25 cellular contexts compared by ENCODE assay signal in genomic region chr20:21181028-21181427, GRCh38.
"Had no signal": no experiment of that assay in that cellular context is flagged by ENCODE, and none has a peak within 500 bp of the region (broad histone marks: within the 10 kb centered on the region; RNA-seq: fewer than 3 reads in every experiment).

No MANE protein-coding gene starts in this region.

- H3K27ac ChIP-seq: brain microvascular endothelial cell, cardiac muscle cell, Peyer's patch, RWPE1, SJCRH30 had no signal

- H3K9me3 Mint-ChIP-seq: activated T-helper 17 cell treated with anti-CD3 and anti-CD28 coated beads, Interleukin-2, amount 50 U/mL, for 72 hours had no signal

- H3K4me3 ChIP-seq: cardiac muscle cell, Peyer's patch, SJCRH30 had no signal

- H3K9ac ChIP-seq: SK-N-SH had no signal

- DNase-seq: activated CD4-positive, alpha-beta memory T cell treated with anti-CD3 and anti-CD28 coated beads for 36 hours; activated CD4-positive, alpha-beta T cell treated with anti-CD3 and anti-CD28 coated beads, Interleukin-2, amount 10 ng/mL, durations not matched to agents 7 days and 5 days; activated CD4-positive, CD25-positive, alpha-beta regulatory T cell; activated CD8-positive, alpha-beta memory T cell treated with anti-CD3 and anti-CD28 coated beads for 24 hours; activated gamma-delta T cell; activated naive CD4-positive, alpha-beta T cell treated with anti-CD3 and anti-CD28 coated beads for 36 hours; activated T-cell treated with anti-CD3 and anti-CD28 coated beads for 4 hours; activated T-cell treated with anti-CD3 and anti-CD28 coated beads, Interleukin-2, amount 50 U/mL, for 48 hours; brain microvascular endothelial cell; MM.1S; NCI-H1105; NCI-H1436; NCI-H187 treated with DMSO at 0.1 percent for 48 hours; NCI-H2081 treated with DMSO at 0.1 percent for 48 hours; NCI-H446; NCI-H524; Peyer's patch; Right ventricle myocardium superior; SJCRH30; SK-N-SH had no signal

- H3K9me3 ChIP-seq: Peyer's patch, SJCRH30 had no signal

- H3K27me3 ChIP-seq: brain microvascular endothelial cell, cardiac muscle cell, SJCRH30 had no signal

- H3K4me1 Mint-ChIP-seq: activated T-helper 17 cell treated with anti-CD3 and anti-CD28 coated beads, Interleukin-2, amount 50 U/mL, for 72 hours had no signal

- H3K4me3 Mint-ChIP-seq: activated CD4-positive, alpha-beta memory T cell treated with anti-CD3 and anti-CD28 coated beads for 36 hours; activated CD4-positive, alpha-beta T cell treated with anti-CD3 and anti-CD28 coated beads, Interleukin-2, amount 10 ng/mL, durations not matched to agents 7 days and 5 days; activated naive CD4-positive, alpha-beta T cell treated with anti-CD3 and anti-CD28 coated beads for 36 hours; activated naive CD8-positive, alpha-beta T cell; activated T-helper 17 cell treated with anti-CD3 and anti-CD28 coated beads, Interleukin-2, amount 50 U/mL, for 72 hours; T-helper 1 cell treated with Interleukin-12 subunit alpha and Interleukin-12 subunit beta and Interleukin-4 antibody, amounts not matched to agents 30 μg/mL and 1 μg/mL, for 36 hours had no signal

- H3K36me3 ChIP-seq: brain microvascular endothelial cell, cardiac muscle cell, Peyer's patch, SJCRH30 had no signal

- H3K27ac Mint-ChIP-seq: activated CD4-positive, alpha-beta memory T cell treated with anti-CD3 and anti-CD28 coated beads for 36 hours; activated CD4-positive, alpha-beta T cell treated with anti-CD3 and anti-CD28 coated beads, Interleukin-2, amount 10 ng/mL, durations not matched to agents 7 days and 5 days; activated naive CD4-positive, alpha-beta T cell treated with anti-CD3 and anti-CD28 coated beads for 36 hours; activated naive CD8-positive, alpha-beta T cell; activated T-helper 17 cell treated with anti-CD3 and anti-CD28 coated beads, Interleukin-2, amount 50 U/mL, for 72 hours; T-helper 1 cell treated with Interleukin-12 subunit alpha and Interleukin-12 subunit beta and Interleukin-4 antibody, amounts not matched to agents 30 μg/mL and 1 μg/mL, for 36 hours had no signal

- H3K27me3 Mint-ChIP-seq: activated CD4-positive, alpha-beta memory T cell treated with anti-CD3 and anti-CD28 coated beads for 36 hours; activated CD4-positive, alpha-beta T cell treated with anti-CD3 and anti-CD28 coated beads, Interleukin-2, amount 10 ng/mL, durations not matched to agents 7 days and 5 days; activated naive CD8-positive, alpha-beta T cell; activated T-helper 17 cell treated with anti-CD3 and anti-CD28 coated beads, Interleukin-2, amount 50 U/mL, for 72 hours had no signal

- H3K4me2 ChIP-seq: SK-N-SH had no signal

- ATAC-seq: activated T-helper 17 cell treated with anti-CD3 and anti-CD28 coated beads, Interleukin-2, amount 50 U/mL, for 72 hours had no signal

- H3K4me1 ChIP-seq: Peyer's patch, SJCRH30 had no signal
